Comparison of ENCODE assay signal across 1 cellular context in the genomic region with DNA sequence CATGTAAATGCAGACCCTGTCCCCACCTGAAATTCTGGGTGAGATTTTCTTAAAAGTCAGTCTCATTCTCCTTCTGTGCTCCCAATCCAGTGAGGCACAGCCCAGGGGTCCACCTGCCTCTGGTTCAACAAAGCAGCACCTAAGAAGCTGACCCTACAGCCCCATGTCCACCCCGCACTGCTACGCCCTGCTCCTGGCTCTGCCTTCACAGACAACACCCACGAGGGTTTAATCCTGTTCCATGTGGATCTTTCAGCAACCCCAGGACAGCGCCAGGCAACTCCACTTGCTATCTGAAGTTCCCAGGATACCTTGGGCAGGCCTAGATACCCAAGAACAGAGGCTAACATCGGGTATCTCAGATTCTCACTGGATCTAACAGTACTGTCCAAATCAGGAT.
TF ChIP-seq lines count a peak whose summit lies in the region.

No MANE protein-coding gene starts in this region.

TF ChIP-seq in WTC11, 78 proteins besides CTCF, POLR2A, EP300 and RAD21 (continued from another document):
- TF ChIP-seq SOX15 (CRISPR knock-in tag; IDR thresholded peaks at IDR 0.05), result no peak
- no peak for TF ChIP-seq ZNF263 (CRISPR knock-in tag; IDR thresholded peaks at IDR 0.05; ENCODE audit: low read depth)
- no peak for TF ChIP-seq SMAD3 (CRISPR knock-in tag; IDR thresholded peaks at IDR 0.05; ENCODE audit: borderline replicate concordance)
- no peak for TF ChIP-seq ZNF138 (CRISPR knock-in tag; conservative IDR thresholded peaks at IDR 0.05)
- no peak for TF ChIP-seq NR1H2 (CRISPR knock-in tag; IDR thresholded peaks at IDR 0.05)
- TF ChIP-seq, protein P1, sequence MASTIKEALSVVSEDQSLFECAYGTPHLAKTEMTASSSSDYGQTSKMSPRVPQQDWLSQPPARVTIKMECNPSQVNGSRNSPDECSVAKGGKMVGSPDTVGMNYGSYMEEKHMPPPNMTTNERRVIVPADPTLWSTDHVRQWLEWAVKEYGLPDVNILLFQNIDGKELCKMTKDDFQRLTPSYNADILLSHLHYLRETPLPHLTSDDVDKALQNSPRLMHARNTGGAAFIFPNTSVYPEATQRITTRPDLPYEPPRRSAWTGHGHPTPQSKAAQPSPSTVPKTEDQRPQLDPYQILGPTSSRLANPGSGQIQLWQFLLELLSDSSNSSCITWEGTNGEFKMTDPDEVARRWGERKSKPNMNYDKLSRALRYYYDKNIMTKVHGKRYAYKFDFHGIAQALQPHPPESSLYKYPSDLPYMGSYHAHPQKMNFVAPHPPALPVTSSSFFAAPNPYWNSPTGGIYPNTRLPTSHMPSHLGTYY (CRISPR knock-in tag; IDR thresholded peaks at IDR 0.05), result no peak
- no peak for TF ChIP-seq E2F4 (CRISPR knock-in tag; IDR thresholded peaks at IDR 0.05; ENCODE audit: borderline replicate concordance, low read depth)
- no peak for TF ChIP-seq NFATC4 (CRISPR knock-in tag; IDR thresholded peaks at IDR 0.05)
- TF ChIP-seq STAT6 (CRISPR knock-in tag; conservative IDR thresholded peaks at IDR 0.05; ENCODE audit: low read depth), result no peak
- no peak for TF ChIP-seq FOXJ3 (CRISPR knock-in tag; IDR thresholded peaks at IDR 0.05; ENCODE audit: borderline replicate concordance)
